Comparison of ENCODE assay signal across 28 cellular contexts in genomic region chr15:27694506-27695077, GRCh38.
DNase-seq lines count a peak whose midpoint lies in the region; TF ChIP-seq lines count a peak whose summit lies in the region.
"Had no signal": no experiment of that assay in that cellular context is flagged by ENCODE, and none has a peak within 500 bp of the region (broad histone marks: within the 10 kb centered on the region; RNA-seq: fewer than 3 reads in every experiment).

No MANE protein-coding gene starts in this region.

- H2AFZ ChIP-seq in parathyroid adenoma, result no peak overlapping the region

- no peaks in the 10 kb centered on the region for H3K4me1 Mint-ChIP-seq in endodermal cell
- H3K4me1 Mint-ChIP-seq: activated CD4-positive, alpha-beta T cell treated with anti-CD3 and anti-CD28 coated beads, Interleukin-2, amount 10 ng/mL, durations not matched to agents 24 days and 14 days; activated CD8-positive, alpha-beta memory T cell treated with anti-CD3 and anti-CD28 coated beads, Interleukin-2, amount 10 ng/mL, durations not matched to agents 7 days and 5 days; CD8-positive, alpha-beta memory T cell; naive B cell; stimulated activated effector memory CD8-positive, alpha-beta T cell treated with anti-CD3 and anti-CD28 coated beads, Interleukin-12 subunit alpha, Interleukin-12 subunit beta, amount 100 ng/mL, for 72 hours had no signal

- WGBS in endodermal cell (ENCODE audit: insufficient coverage in 1 of 2, insufficient read length in 1 of 2), 2 experiments, result 67 to 78% methylated on average over 1 to 6 of the region's 6 CpGs

- no peaks in the 10 kb centered on the region for H3K4me1 ChIP-seq in endodermal cell (ENCODE audit: control insufficient read depth, insufficient read depth, low read length)
- peaks cover 5% of the 10 kb centered on the region for H3K4me1 ChIP-seq in parathyroid adenoma
- no peaks in the 10 kb centered on the region for H3K4me1 ChIP-seq in SJCRH30

- peaks cover 3% of the 10 kb centered on the region for H3K27me3 Mint-ChIP-seq in endodermal cell (ENCODE audit: insufficient read depth)
- H3K27me3 Mint-ChIP-seq: activated CD4-positive, alpha-beta T cell treated with anti-CD3 and anti-CD28 coated beads, Interleukin-2, amount 10 ng/mL, durations not matched to agents 24 days and 14 days; activated CD8-positive, alpha-beta memory T cell treated with anti-CD3 and anti-CD28 coated beads, Interleukin-2, amount 10 ng/mL, durations not matched to agents 7 days and 5 days; CD8-positive, alpha-beta memory T cell had no signal

- H3K27me3 ChIP-seq in endodermal cell (ENCODE audit: control insufficient read depth, insufficient read depth, low read length, poor library complexity, severe bottlenecking) (no peaks in the 10 kb centered on the region), parathyroid adenoma (ENCODE audit: control insufficient read depth, insufficient read depth, low read length) (no peaks in the 10 kb centered on the region), SJCRH30 (no peaks in the 10 kb centered on the region)

- DNase-seq in NCI-H510A treated with DMSO at 0.1 percent for 48 hours (lab: John Stamatoyannopoulos, UW) (peak; percentile 13), NCI-H510A (lab: John Stamatoyannopoulos, UW) (no peak), NCI-H748 (lab: John Stamatoyannopoulos, UW; ENCODE audit: unreplicated experiment) (peak; percentile 60), endodermal cell (no peak), SJCRH30 (no peak), posterior cingulate gyrus (no peak), T1000 (lab: John Stamatoyannopoulos, UW) (no peak)
- DNase-seq: activated CD4-positive, alpha-beta T cell treated with anti-CD3 and anti-CD28 coated beads, Interleukin-2, amount 10 ng/mL, durations not matched to agents 24 days and 14 days; activated CD8-positive, alpha-beta memory T cell treated with anti-CD3 and anti-CD28 coated beads, Interleukin-2, amount 10 ng/mL, durations not matched to agents 7 days and 5 days; activated naive CD4-positive, alpha-beta T cell treated with anti-CD3 and anti-CD28 coated beads, Interleukin-2, amount 50 U/mL, for 16 hours; activated T-cell treated with anti-CD3 and anti-CD28 coated beads, Interleukin-2, amount 50 U/mL, for 72 hours; AML-193; CD8-positive, alpha-beta memory T cell; central memory CD4-positive, alpha-beta T cell; Kasumi-1; mesenchymal stem cell; MV-4-11; naive B cell; NCI-H187; NCI-H226; occipital lobe; SK-N-SH; stimulated activated CD4-positive, alpha-beta T cell treated with anti-CD3 and anti-CD28 coated beads, Interleukin-2, amount 100 ng/mL, for 48 hours; substantia nigra; T-helper 2 cell had no signal

- no peak overlapping the region for H3K4me3 Mint-ChIP-seq in endodermal cell
- H3K4me3 Mint-ChIP-seq: activated CD4-positive, alpha-beta T cell treated with anti-CD3 and anti-CD28 coated beads, Interleukin-2, amount 10 ng/mL, durations not matched to agents 24 days and 14 days; activated CD8-positive, alpha-beta memory T cell treated with anti-CD3 and anti-CD28 coated beads, Interleukin-2, amount 10 ng/mL, durations not matched to agents 7 days and 5 days; activated T-cell treated with anti-CD3 and anti-CD28 coated beads, Interleukin-2, amount 50 U/mL, for 72 hours; CD8-positive, alpha-beta memory T cell; stimulated activated effector memory CD8-positive, alpha-beta T cell treated with anti-CD3 and anti-CD28 coated beads, Interleukin-12 subunit alpha, Interleukin-12 subunit beta, amount 100 ng/mL, for 72 hours had no signal

- peaks cover 20% of the 10 kb centered on the region for H3K9me3 ChIP-seq in endodermal cell (ENCODE audit: control insufficient read depth, low read length)
- no peaks in the 10 kb centered on the region for H3K9me3 ChIP-seq in parathyroid adenoma (ENCODE audit: control insufficient read depth, low read length)
- no peaks in the 10 kb centered on the region for H3K9me3 ChIP-seq in SJCRH30 (replicated peaks)
- H3K9me3 ChIP-seq: SK-N-SH had no signal

- intact Hi-C loops in posterior cingulate gyrus (cut with DNase I), result no loop called here

- H3K9ac ChIP-seq in endodermal cell (ENCODE audit: extremely low read depth, low read length, poor library complexity, severe bottlenecking), result no peak overlapping the region
- no peak overlapping the region for H3K9ac ChIP-seq in parathyroid adenoma
- H3K9ac ChIP-seq: SK-N-SH had no signal

- H3K27ac ChIP-seq in endodermal cell (ENCODE audit: low read depth, low read length) (no peak overlapping the region), parathyroid adenoma (peak overlapping the region; percentile 24), SJCRH30 (no peak overlapping the region)
- H3K27ac ChIP-seq: epithelial cell of prostate had no signal

- peaks cover 3% of the 10 kb centered on the region for H3K36me3 Mint-ChIP-seq in endodermal cell (ENCODE audit: low read depth)
- H3K36me3 Mint-ChIP-seq: activated CD8-positive, alpha-beta memory T cell treated with anti-CD3 and anti-CD28 coated beads, Interleukin-2, amount 10 ng/mL, durations not matched to agents 7 days and 5 days; CD8-positive, alpha-beta memory T cell; naive B cell; stimulated activated effector memory CD8-positive, alpha-beta T cell treated with anti-CD3 and anti-CD28 coated beads, Interleukin-12 subunit alpha, Interleukin-12 subunit beta, amount 100 ng/mL, for 72 hours had no signal

- H3K27ac Mint-ChIP-seq in endodermal cell, result no peak overlapping the region
- H3K27ac Mint-ChIP-seq: activated CD4-positive, alpha-beta T cell treated with anti-CD3 and anti-CD28 coated beads, Interleukin-2, amount 10 ng/mL, durations not matched to agents 24 days and 14 days; activated CD8-positive, alpha-beta memory T cell treated with anti-CD3 and anti-CD28 coated beads, Interleukin-2, amount 10 ng/mL, durations not matched to agents 7 days and 5 days; activated T-cell treated with anti-CD3 and anti-CD28 coated beads, Interleukin-2, amount 50 U/mL, for 72 hours; CD8-positive, alpha-beta memory T cell; naive B cell; stimulated activated effector memory CD8-positive, alpha-beta T cell treated with anti-CD3 and anti-CD28 coated beads, Interleukin-12 subunit alpha, Interleukin-12 subunit beta, amount 100 ng/mL, for 72 hours had no signal

- TF ChIP-seq CTCF in endodermal cell (conservative IDR thresholded peaks at IDR 0.05) (no peak), parathyroid adenoma (IDR thresholded peaks at IDR 0.05) (no peak)

- H3K4me2 ChIP-seq in parathyroid adenoma (ENCODE audit: low read length), result no peak overlapping the region
- H3K4me2 ChIP-seq: SK-N-SH had no signal

- H3K36me3 ChIP-seq in endodermal cell (ENCODE audit: control insufficient read depth, insufficient read depth, low read length) (no peaks in the 10 kb centered on the region), parathyroid adenoma (ENCODE audit: control insufficient read depth, insufficient read depth, low read length) (no peaks in the 10 kb centered on the region), SJCRH30 (no peaks in the 10 kb centered on the region)

- H3K9me3 Mint-ChIP-seq in endodermal cell, result no peaks in the 10 kb centered on the region

- H3K4me3 ChIP-seq in endodermal cell (ENCODE audit: low read length), result peak overlapping the region; percentile 50
- H3K4me3 ChIP-seq in parathyroid adenoma (ENCODE audit: low read depth, low read length), result no peak overlapping the region
- no peak overlapping the region for H3K4me3 ChIP-seq in SJCRH30

- no peaks in the 10 kb centered on the region for H3K79me2 ChIP-seq in parathyroid adenoma

Comparison
In these comparisons a context has a peak if more than half of its experiments do, and no peak if none do; other contexts are left out.
1. DNase-seq: peak in NCI-H510A treated with DMSO at 0.1 percent for 48 hours (single experiment) and NCI-H748 (single experiment); none in NCI-H510A (single experiment), endodermal cell (single experiment), SJCRH30 (0 of 2), posterior cingulate gyrus (0 of 10) and T1000 (single experiment).